In genomic region chr20:41003143-41003932, GRCh38 we compare ENCODE assay signal across 8 cellular contexts. TPM values are rescaled to one million over a fixed set of nuclear protein-coding genes. Genes with fewer than 3 reads are reported as not detected.
DNase-seq lines count a peak whose midpoint lies in the region; ATAC-seq, FAIRE-seq and TF ChIP-seq lines count a peak whose summit lies in the region.

No MANE protein-coding gene starts in this region.

- ATAC-seq in activated CD4-positive, CD25-positive, alpha-beta regulatory T cell treated with anti-CD3 and anti-CD28 coated beads, Interleukin-2, amount 50 U/mL, for 24 hours, result peak; percentile 87
- peak; percentile 95 for ATAC-seq in central memory CD8-positive, alpha-beta T cell (replicated peaks; ENCODE audit: extremely low read depth, poor library complexity, severe bottlenecking)
- no peak for ATAC-seq in GM21825 (IDR thresholded peaks at IDR 0.05; ENCODE audit: unreplicated experiment)
- ATAC-seq in HG03135 (IDR thresholded peaks at IDR 0.05; ENCODE audit: unreplicated experiment), result no peak

- no peaks in the 10 kb centered on the region for H3K36me3 ChIP-seq in mesenchymal stem cell (ENCODE audit: control insufficient read depth in 1 of 2, insufficient read depth in 2 of 2, low read depth in 1 of 2, low read length in 2 of 2)

- H3K4me1 ChIP-seq in mesenchymal stem cell (ENCODE audit: control insufficient read depth, insufficient read depth, low read depth, low read length), result peaks cover 31% of the 10 kb centered on the region

- H2BK12ac ChIP-seq in mesenchymal stem cell (ENCODE audit: low read length in 2 of 2), result peak overlapping the region; percentile 38 to 74

- peak overlapping the region; percentile 87 for H4K91ac ChIP-seq in mesenchymal stem cell (ENCODE audit: low read length)

- H3K4me3 Mint-ChIP-seq in central memory CD8-positive, alpha-beta T cell, result peak overlapping the region; percentile 63

- H3K27me3 ChIP-seq in mesenchymal stem cell (ENCODE audit: control insufficient read depth in 1 of 2, insufficient read depth in 1 of 2, low read length in 2 of 2), result no peaks in the 10 kb centered on the region

- H3K27ac ChIP-seq in mesenchymal stem cell (ENCODE audit: low read length, poor library complexity, severe bottlenecking), result peak overlapping the region; percentile 90

- peak overlapping the region in 1 of 2 experiments; percentile 56 for H3K4me3 ChIP-seq in mesenchymal stem cell (ENCODE audit: insufficient read depth in 1 of 2, low read depth in 1 of 2, low read length in 2 of 2)

- peak overlapping the region; percentile 87 for H2BK5ac ChIP-seq in mesenchymal stem cell (ENCODE audit: low read depth, low read length, poor library complexity, severe bottlenecking)

- H3K79me1 ChIP-seq in mesenchymal stem cell (replicated peaks; ENCODE audit: low read length, poor library complexity, severe bottlenecking), result no peaks in the 10 kb centered on the region

- no peaks in the 10 kb centered on the region for H3K9me3 ChIP-seq in mesenchymal stem cell (ENCODE audit: control insufficient read depth, low read length)

- H3K4ac ChIP-seq in mesenchymal stem cell (ENCODE audit: low read depth in 1 of 2, low read length in 2 of 2), result peak overlapping the region; percentile 5 to 63

- no peak overlapping the region for H3K14ac ChIP-seq in mesenchymal stem cell (ENCODE audit: low read length in 2 of 2)

- 2% methylated on average over 10 of the region's 12 CpGs for WGBS in mesenchymal stem cell

- FAIRE-seq in GM12891 (lab: Jason Lieb, UNC), result no peak

- H3K9me3 Mint-ChIP-seq in central memory CD8-positive, alpha-beta T cell, result no peaks in the 10 kb centered on the region

- peak overlapping the region; percentile 22 for H2BK120ac ChIP-seq in mesenchymal stem cell (ENCODE audit: low read depth, low read length)

- H3K23ac ChIP-seq in mesenchymal stem cell (ENCODE audit: low read length in 2 of 2), result no peak overlapping the region

- H2AK5ac ChIP-seq in mesenchymal stem cell (ENCODE audit: low read length, severe bottlenecking), result peak overlapping the region; percentile 3

- no peak overlapping the region for H2BK15ac ChIP-seq in mesenchymal stem cell (ENCODE audit: low read depth, poor library complexity, severe bottlenecking)

- peak overlapping the region; percentile 75 to 78 for H3K18ac ChIP-seq in mesenchymal stem cell (ENCODE audit: low read depth in 1 of 2, low read length in 2 of 2)

- no peak overlapping the region for H2AFZ ChIP-seq in mesenchymal stem cell (ENCODE audit: low read depth, low read length)

- peaks cover 18% of the 10 kb centered on the region for H3K4me1 Mint-ChIP-seq in central memory CD8-positive, alpha-beta T cell

- no peaks in the 10 kb centered on the region for H3K27me3 Mint-ChIP-seq in central memory CD8-positive, alpha-beta T cell

- H3K4me2 ChIP-seq in mesenchymal stem cell (ENCODE audit: low read length, poor library complexity, severe bottlenecking), result peak overlapping the region; percentile 38

- peak overlapping the region; percentile 90 for H3K27ac Mint-ChIP-seq in central memory CD8-positive, alpha-beta T cell (ENCODE audit: low read depth)

- peak overlapping the region; percentile 57 for H4K8ac ChIP-seq in mesenchymal stem cell (ENCODE audit: low read length)

- H3K9ac ChIP-seq in mesenchymal stem cell (ENCODE audit: low read length), result peak overlapping the region; percentile 83

- H3K36me3 Mint-ChIP-seq in central memory CD8-positive, alpha-beta T cell (ENCODE audit: insufficient read depth), result no peaks in the 10 kb centered on the region

- TF ChIP-seq POLR2A in GM12891 (IDR thresholded peaks at IDR 0.05; ENCODE audit: low read depth, low read length), result no peak

- DNase-seq in GM12891 (ENCODE audit: insufficient read length, low spot score), result no peak
- DNase-seq in NCI-H2029 (lab: John Stamatoyannopoulos, UW), result peak; percentile 96
- peak; percentile 40 to 47 for DNase-seq in central memory CD8-positive, alpha-beta T cell (ENCODE audit: low spot score in 2 of 2)
- peak; percentile 99 for DNase-seq in mesenchymal stem cell
- peak; percentile 43 to 67 for DNase-seq in stimulated activated CD8-positive, alpha-beta memory T cell treated with anti-CD3 and anti-CD28 coated beads, Interleukin-2, amount 100 ng/mL, for 48 hours (ENCODE audit: low read depth in 2 of 2)

TF ChIP-seq in GM12891, 5 proteins besides CTCF, POLR2A, EP300 and RAD21:
- 0 out of 2 replicates have a peak, but pooled peaks have one; percentile 8 for TF ChIP-seq SPI1 (IDR thresholded peaks at IDR 0.05; ENCODE audit: low read depth, low read length)
- TF ChIP-seq PAX5 (IDR thresholded peaks at IDR 0.05; ENCODE audit: insufficient read depth, low read length, severe bottlenecking), result no peak

RNA-seq across cellular contexts. Expression of gene TOP1, which starts 25.3 kb away (rescaled TPM):
- polyA plus RNA-seq in GM12891 (2012; ENCODE audit: low read depth, missing spikeins), result 67.2 TPM
- 68.4 TPM for polyA plus RNA-seq in mesenchymal stem cell (2013, experiment 1 of 2)
- polyA plus RNA-seq in mesenchymal stem cell (2013, experiment 2 of 2), result 65.1 TPM

Comparison
In these comparisons a context has a peak if more than half of its experiments do, and no peak if none do; other contexts are left out.
1. ATAC-seq: peak in activated CD4-positive, CD25-positive, alpha-beta regulatory T cell treated with anti-CD3 and anti-CD28 coated beads, Interleukin-2, amount 50 U/mL, for 24 hours (2 of 2) and central memory CD8-positive, alpha-beta T cell (single experiment); none in GM21825 (single experiment) and HG03135 (single experiment).